In the genomic region with DNA sequence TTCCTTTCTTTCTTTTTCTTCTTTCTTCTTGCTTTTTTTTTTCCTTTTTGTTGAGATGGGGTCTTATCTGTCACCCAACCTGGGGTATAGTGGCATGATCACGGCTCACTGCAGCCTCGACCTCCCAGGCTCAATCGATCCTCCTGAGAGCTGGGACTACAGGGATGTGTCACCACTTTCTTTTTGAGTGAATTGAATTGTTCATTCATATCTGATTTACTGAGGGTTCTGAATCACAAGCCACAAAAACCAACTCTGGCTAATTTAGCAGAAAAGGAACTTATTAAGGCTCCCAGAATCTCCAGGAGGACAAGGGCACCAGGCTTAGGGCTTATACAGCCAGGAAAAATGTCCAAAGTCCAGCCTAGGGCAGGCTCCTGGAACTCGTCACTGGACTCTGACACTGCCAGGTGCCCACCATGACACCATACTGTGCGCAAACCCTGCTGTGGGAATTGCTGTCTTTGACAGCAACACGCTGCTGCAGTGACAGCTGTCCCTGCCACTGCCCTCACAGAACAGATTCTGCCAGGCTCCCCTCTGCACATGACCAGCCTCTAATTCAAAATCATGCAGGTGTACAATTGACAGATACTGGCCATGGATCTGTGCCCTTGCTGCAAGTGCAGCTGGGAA, we compare ENCODE assay signal across 8 cellular contexts. TPM values are rescaled to one million over a fixed set of nuclear protein-coding genes. Genes with fewer than 3 reads are reported as not detected.
DNase-seq lines count a peak whose midpoint lies in the region; ATAC-seq and TF ChIP-seq lines count a peak whose summit lies in the region.

No MANE protein-coding gene starts in this region.

- intact Hi-C loops in heart left ventricle (cut with DNase I) = no loop called here
- intact Hi-C loops in cardiac septum (cut with DNase I) = no loop called here
- intact Hi-C loops in ascending aorta (cut with DNase I) = no loop called here

- H3K27me3 Mint-ChIP-seq in activated CD8-positive, alpha-beta T cell treated with anti-CD3 and anti-CD28 coated beads, Interleukin-2, amount 10 ng/mL, durations not matched to agents 7 days and 5 days (ENCODE audit: low read depth) = peaks cover 20% of the 10 kb centered on the region

- 68 to 73% (median 72%) methylated on average over 4 to 6 of the region's 6 CpGs for WGBS in heart left ventricle, 4 donors

- H3K27me3 ChIP-seq in heart left ventricle (no peaks in the 10 kb centered on the region), Peyer's patch (no peaks in the 10 kb centered on the region), ascending aorta (no peaks in the 10 kb centered on the region)

- TF ChIP-seq CTCF in heart left ventricle (IDR thresholded peaks at IDR 0.05) (no peak), Peyer's patch (IDR thresholded peaks at IDR 0.05) (no peak), ascending aorta (IDR thresholded peaks at IDR 0.05) (no peak)

- DNase-seq in heart left ventricle (peak in 1 of 5 donors; percentile 54), cardiac septum (ENCODE audit: low spot score) (no peak), Peyer's patch (no peak), ascending aorta (ENCODE audit: low spot score in 2 of 2) (no peak), NCI-H748 (lab: John Stamatoyannopoulos, UW; ENCODE audit: unreplicated experiment) (no peak)
- peak; percentile 50 for DNase-seq in activated CD8-positive, alpha-beta T cell treated with anti-CD3 and anti-CD28 coated beads, Interleukin-2, amount 10 ng/mL, durations not matched to agents 7 days and 5 days
- DNase-seq in stimulated activated CD4-positive, alpha-beta T cell treated with anti-CD3 and anti-CD28 coated beads, Interleukin-4, amount 100 ng/mL, for 48 hours (ENCODE audit: low read depth in 2 of 2) = peak; percentile 21 to 43

- no peaks in the 10 kb centered on the region for H3K9me3 ChIP-seq in heart left ventricle
- H3K9me3 ChIP-seq in Peyer's patch = no peaks in the 10 kb centered on the region
- no peaks in the 10 kb centered on the region for H3K9me3 ChIP-seq in ascending aorta

- no peaks in the 10 kb centered on the region for H3K9me3 Mint-ChIP-seq in activated CD8-positive, alpha-beta T cell treated with anti-CD3 and anti-CD28 coated beads, Interleukin-2, amount 10 ng/mL, durations not matched to agents 7 days and 5 days (ENCODE audit: insufficient read depth)

- peaks cover 0 to 25% (median 12%) of the 10 kb centered on the region in 12 donors for H3K4me1 ChIP-seq in heart left ventricle
- H3K4me1 ChIP-seq in Peyer's patch = peaks cover 0 to 4% (median 0%) of the 10 kb centered on the region in 4 donors
- no peaks in the 10 kb centered on the region for H3K4me1 ChIP-seq in ascending aorta

- H3K27ac ChIP-seq in heart left ventricle (no peak overlapping the region), Peyer's patch (no peak overlapping the region), ascending aorta (no peak overlapping the region)

- peaks cover 2% of the 10 kb centered on the region for H3K36me3 Mint-ChIP-seq in activated CD8-positive, alpha-beta T cell treated with anti-CD3 and anti-CD28 coated beads, Interleukin-2, amount 10 ng/mL, durations not matched to agents 7 days and 5 days (ENCODE audit: low read depth)

- POLR2A ChIA-PET in activated CD8-positive, alpha-beta T cell treated with anti-CD3 and anti-CD28 coated beads, Interleukin-2, amount 10 ng/mL, durations not matched to agents 7 days and 5 days (lab: Charles Lee) = interaction anchor here (0.7 kb wide), 1 partner anchor 626 kb away, joined by 3 read pairs; no protein-coding TSS in a partner anchor

- CTCF ChIA-PET in activated CD8-positive, alpha-beta T cell treated with anti-CD3 and anti-CD28 coated beads, Interleukin-2, amount 10 ng/mL, durations not matched to agents 7 days and 5 days (lab: Charles Lee) = interaction anchor here (0.7 to 7.8 kb wide), 8 partner anchors 11 to 158 kb away, joined by 3 to 84 read pairs (median 4); no protein-coding TSS in a partner anchor

- H3K4me1 Mint-ChIP-seq in activated CD8-positive, alpha-beta T cell treated with anti-CD3 and anti-CD28 coated beads, Interleukin-2, amount 10 ng/mL, durations not matched to agents 7 days and 5 days (ENCODE audit: low read depth) = peaks cover 60% of the 10 kb centered on the region

- H3K4me3 ChIP-seq in heart left ventricle (no peak overlapping the region), Peyer's patch (no peak overlapping the region), ascending aorta (no peak overlapping the region)

- peak overlapping the region; percentile 79 for H3K27ac Mint-ChIP-seq in activated CD8-positive, alpha-beta T cell treated with anti-CD3 and anti-CD28 coated beads, Interleukin-2, amount 10 ng/mL, durations not matched to agents 7 days and 5 days

- peak overlapping the region; percentile 68 for H3K4me3 Mint-ChIP-seq in activated CD8-positive, alpha-beta T cell treated with anti-CD3 and anti-CD28 coated beads, Interleukin-2, amount 10 ng/mL, durations not matched to agents 7 days and 5 days

- H3K36me3 ChIP-seq in heart left ventricle (no peaks in the 10 kb centered on the region), Peyer's patch (no peaks in the 10 kb centered on the region), ascending aorta (no peaks in the 10 kb centered on the region)

- TF ChIP-seq POLR2A in heart left ventricle (IDR thresholded peaks at IDR 0.05) (no peak), Peyer's patch (IDR thresholded peaks at IDR 0.05) (no peak)

- ATAC-seq in heart left ventricle (peak; percentile 70 to 88 (median 80)), HG03095 (IDR thresholded peaks at IDR 0.05; ENCODE audit: unreplicated experiment) (peak; percentile 59)
- peak; percentile 75 for ATAC-seq in activated CD8-positive, alpha-beta T cell treated with anti-CD3 and anti-CD28 coated beads, Interleukin-2, amount 10 ng/mL, durations not matched to agents 7 days and 5 days

RNA-seq across cellular contexts. Expression of a gene that starts 42.9 kb away (rescaled TPM):
- total RNA-seq in heart left ventricle = 1 to 10 TPM in 2 of 9 donors, under 1 TPM in 7; 0.08 to 1.2 (median 0.58) TPM
- under 1 TPM; 0.34 to 0.91 TPM for polyA plus RNA-seq in heart left ventricle
- total RNA-seq in cardiac septum = 0.83 TPM
- total RNA-seq in activated CD8-positive, alpha-beta T cell treated with anti-CD3 and anti-CD28 coated beads, Interleukin-2, amount 10 ng/mL, durations not matched to agents 7 days and 5 days = 1 to 10 TPM in 1 of 2 experiments, under 1 TPM in 1; 0.78 to 1.3 TPM
- 10 to 100 TPM in 1 of 4 donors, 1 to 10 TPM in 3; 5.9 to 11.0 (median 7.9) TPM for total RNA-seq in Peyer's patch
- not detected for total RNA-seq in ascending aorta

Comparison
In these comparisons a context has a peak if more than half of its experiments do, and no peak if none do; other contexts are left out.
1. DNase-seq: peak in activated CD8-positive, alpha-beta T cell treated with anti-CD3 and anti-CD28 coated beads, Interleukin-2, amount 10 ng/mL, durations not matched to agents 7 days and 5 days (single experiment) and stimulated activated CD4-positive, alpha-beta T cell treated with anti-CD3 and anti-CD28 coated beads, Interleukin-4, amount 100 ng/mL, for 48 hours (2 of 2); none in cardiac septum (single experiment), Peyer's patch (0 of 3), ascending aorta (0 of 2) and NCI-H748 (single experiment).
2. Peak in every context shown above with its lines, with median percentiles within 50 percentile points of each other: ATAC-seq.